In genomic region chr9:70044450-70045307, GRCh38 we compare ENCODE assay signal across 8 cellular contexts. TPM values are rescaled to one million over a fixed set of nuclear protein-coding genes. Genes with fewer than 3 reads are reported as not detected.
DNase-seq lines count a peak whose midpoint lies in the region; ATAC-seq and TF ChIP-seq lines count a peak whose summit lies in the region.

No MANE protein-coding gene starts in this region.

- H3K9me3 ChIP-seq in ES-I3 (ENCODE audit: control insufficient read depth, insufficient read depth, low read length) (no peaks in the 10 kb centered on the region), left ventricle myocardium inferior (replicated peaks) (no peaks in the 10 kb centered on the region)

- H3K27ac Mint-ChIP-seq in activated CD8-positive, alpha-beta T cell treated with anti-CD3 and anti-CD28 coated beads for 36 hours: no peak overlapping the region

- intact Hi-C loops in activated CD8-positive, alpha-beta T cell treated with anti-CD3 and anti-CD28 coated beads for 36 hours (cut with micrococcal nuclease): no loop called here
- intact Hi-C loops in left ventricle myocardium inferior (cut with micrococcal nuclease): no loop called here

- H3K4me3 ChIP-seq in left ventricle myocardium inferior: peak overlapping the region; percentile 72

- peaks cover 26% of the 10 kb centered on the region for H3K27me3 ChIP-seq in left ventricle myocardium inferior (ENCODE audit: low read depth)

- H3K36me3 ChIP-seq in ES-I3 (ENCODE audit: insufficient read depth, low read length): no peaks in the 10 kb centered on the region
- no peaks in the 10 kb centered on the region for H3K36me3 ChIP-seq in left ventricle myocardium inferior

- TF ChIP-seq POLR2A in erythroblast (IDR thresholded peaks at IDR 0.05; ENCODE audit: low read length): no peak

- H3K4me3 Mint-ChIP-seq in activated CD8-positive, alpha-beta T cell treated with anti-CD3 and anti-CD28 coated beads for 36 hours: peak overlapping the region; percentile 9

- no peak for TF ChIP-seq CTCF in activated CD8-positive, alpha-beta T cell treated with anti-CD3 and anti-CD28 coated beads for 36 hours (IDR thresholded peaks at IDR 0.05)
- TF ChIP-seq CTCF in left ventricle myocardium inferior (IDR thresholded peaks at IDR 0.05; ENCODE audit: borderline replicate concordance): no peak

- CTCF ChIA-PET in activated CD8-positive, alpha-beta T cell treated with anti-CD3 and anti-CD28 coated beads for 36 hours (lab: Charles Lee): no interaction called here

- peak overlapping the region; percentile 81 for H3K27ac ChIP-seq in left ventricle myocardium inferior (replicated peaks)

- H3K4me1 Mint-ChIP-seq in activated CD8-positive, alpha-beta T cell treated with anti-CD3 and anti-CD28 coated beads for 36 hours (ENCODE audit: low read depth): peaks cover 3% of the 10 kb centered on the region

- H3K4me1 ChIP-seq in ES-I3 (ENCODE audit: insufficient read depth, low read length) (peaks cover 25% of the 10 kb centered on the region), left ventricle myocardium inferior (peaks cover 70% of the 10 kb centered on the region)

- POLR2A ChIA-PET in activated CD8-positive, alpha-beta T cell treated with anti-CD3 and anti-CD28 coated beads for 36 hours (lab: Charles Lee): no interaction called here

- no peak for ATAC-seq in activated CD8-positive, alpha-beta T cell treated with anti-CD3 and anti-CD28 coated beads for 36 hours

- no peaks in the 10 kb centered on the region for H3K36me3 Mint-ChIP-seq in activated CD8-positive, alpha-beta T cell treated with anti-CD3 and anti-CD28 coated beads for 36 hours (ENCODE audit: low read depth)

- peaks cover 48% of the 10 kb centered on the region for H3K27me3 Mint-ChIP-seq in activated CD8-positive, alpha-beta T cell treated with anti-CD3 and anti-CD28 coated beads for 36 hours

- peak overlapping the region; percentile 62 for H3K9ac ChIP-seq in ES-I3 (ENCODE audit: low read depth, low read length)

- DNase-seq in activated CD8-positive, alpha-beta T cell treated with anti-CD3 and anti-CD28 coated beads for 36 hours: peak; percentile 12
- DNase-seq in left ventricle myocardium inferior (peak; percentile 25), retina (peak; percentile 62), erythroblast (lab: John Stamatoyannopoulos, UW) (no peak), cerebellum (ENCODE audit: low spot score) (no peak), inferior parietal cortex (ENCODE audit: extremely low spot score) (no peak), NOMO-1 treated with DMSO at 0.1 percent for 48 hours (lab: John Stamatoyannopoulos, UW; ENCODE audit: unreplicated experiment) (no peak)

- H3K9me3 Mint-ChIP-seq in activated CD8-positive, alpha-beta T cell treated with anti-CD3 and anti-CD28 coated beads for 36 hours: no peaks in the 10 kb centered on the region

RNA-seq across cellular contexts. Expression of gene MAMDC2, which starts 1.0 kb away (rescaled TPM):
- total RNA-seq in activated CD8-positive, alpha-beta T cell treated with anti-CD3 and anti-CD28 coated beads for 36 hours: not detected
- total RNA-seq in left ventricle myocardium inferior: 9.0 TPM
- total RNA-seq in cerebellum: 9.6 TPM

Comparison
In these comparisons a context has a peak if more than half of its experiments do, and no peak if none do; other contexts are left out.
1. DNase-seq: peak in activated CD8-positive, alpha-beta T cell treated with anti-CD3 and anti-CD28 coated beads for 36 hours (single experiment), left ventricle myocardium inferior (single experiment) and retina (single experiment); none in erythroblast (0 of 2), cerebellum (single experiment), inferior parietal cortex (single experiment) and NOMO-1 treated with DMSO at 0.1 percent for 48 hours (single experiment).